ENCODE assay signal across 8 cellular contexts in genomic region chr6:108295676-108296075, GRCh38. TPM values are rescaled to one million over a fixed set of nuclear protein-coding genes. Genes with fewer than 3 reads are reported as not detected.
A peak's percentile ranks its signal among the peaks of the same experiment; 100 is the strongest.
DNase-seq lines count a peak whose midpoint lies in the region; TF ChIP-seq lines count a peak whose summit lies in the region.

No MANE protein-coding gene starts in this region.

- H3K27ac ChIP-seq in skeletal muscle tissue (ENCODE audit: low read depth, low read length), result peak overlapping the region; percentile 92

- H3K4me3 ChIP-seq in fibroblast of villous mesenchyme (ENCODE audit: low read depth, low read length) (peak overlapping the region; percentile 94), skeletal muscle tissue (ENCODE audit: low read length in 3 of 3) (peak overlapping the region; percentile 80 to 99 (median 99))

- H3K27me3 ChIP-seq in skeletal muscle tissue (ENCODE audit: control insufficient read depth in 3 of 3, insufficient read depth in 3 of 3, low read length in 3 of 3), result no peaks in the 10 kb centered on the region

- peaks cover 4 to 12% (median 6%) of the 10 kb centered on the region in 3 donors for H3K4me1 ChIP-seq in skeletal muscle tissue (ENCODE audit: control insufficient read depth in 3 of 3, insufficient read depth in 3 of 3, low read length in 3 of 3)

- DNase-seq in DMS53 (lab: John Stamatoyannopoulos, UW) (peak; percentile 45), DMS53 treated with DMSO at 0.1 percent for 48 hours (lab: John Stamatoyannopoulos, UW; ENCODE audit: unreplicated experiment) (no peak), SK-MEL-5 (ENCODE audit: low read depth, low spot score) (peak; percentile 14), fibroblast of villous mesenchyme (ENCODE audit: low read depth) (no peak), RPMI8226 (no peak), NCI-H128 (lab: John Stamatoyannopoulos, UW; ENCODE audit: unreplicated experiment) (no peak), NCI-H2029 treated with DMSO at 0.1 percent for 48 hours (lab: John Stamatoyannopoulos, UW) (no peak)

- in situ Hi-C loops in SK-MEL-5 (cut with HindIII; ENCODE audit: low pct_unique_long_range_greater_than_20kb, low sequenced_read_pairs), result no loop called here

- peak overlapping the region; percentile 91 to 99 (median 95) for H3K9ac ChIP-seq in skeletal muscle tissue (ENCODE audit: low read depth in 1 of 3, low read length in 3 of 3)

- no peak for TF ChIP-seq CTCF in fibroblast of villous mesenchyme (IDR thresholded peaks at IDR 0.05; ENCODE audit: insufficient read depth, low read depth, low read length)

- no peaks in the 10 kb centered on the region for H3K9me3 ChIP-seq in skeletal muscle tissue (ENCODE audit: control insufficient read depth in 3 of 3, low read length in 3 of 3)

- no peaks in the 10 kb centered on the region for H3K36me3 ChIP-seq in skeletal muscle tissue (ENCODE audit: control insufficient read depth in 3 of 3, insufficient read depth in 3 of 3, low read length in 3 of 3)

RNA-seq across cellular contexts. Expression of gene AFG1L, which starts 0.8 kb away (rescaled TPM):
- total RNA-seq in SK-MEL-5 (2014; rRNA removed; shearing (Covaris generic)), result 2.4 and 5.9 TPM in 2 replicates
- 2.2 and 3.3 TPM in 2 replicates for polyA plus RNA-seq in SK-MEL-5 (2015; cell fraction: cytosol; rRNA removed)
- 2.1 and 3.3 TPM in 2 replicates for polyA plus RNA-seq in SK-MEL-5 (2015; cell fraction: nucleus; rRNA removed)
- total RNA-seq in fibroblast of villous mesenchyme, result 3.2 and 6.0 TPM in 2 replicates
- 5.2 TPM for total RNA-seq in skeletal muscle tissue

RNA-seq across cellular contexts. Expression of gene SNX3, which starts 34.8 kb away (rescaled TPM):
- total RNA-seq in SK-MEL-5 (2014; rRNA removed; shearing (Covaris generic)), result 174 and 189 TPM in 2 replicates
- 122 and 138 TPM in 2 replicates for polyA plus RNA-seq in SK-MEL-5 (2015; cell fraction: cytosol; rRNA removed)
- 24.4 and 25.4 TPM in 2 replicates for polyA plus RNA-seq in SK-MEL-5 (2015; cell fraction: nucleus; rRNA removed)
- total RNA-seq in fibroblast of villous mesenchyme (142 and 187 TPM in 2 replicates), skeletal muscle tissue (208 TPM)

Comparison
In these comparisons a context has a peak if more than half of its experiments do, and no peak if none do; other contexts are left out.
1. DNase-seq: peak in DMS53 (single experiment) and SK-MEL-5 (single experiment); none in DMS53 treated with DMSO at 0.1 percent for 48 hours (single experiment), fibroblast of villous mesenchyme (single experiment), RPMI8226 (single experiment), NCI-H128 (single experiment) and NCI-H2029 treated with DMSO at 0.1 percent for 48 hours (single experiment).